ENCODE assay signal across 19 cellular contexts in genomic region chr1:168598963-168599362, GRCh38. TPM values are rescaled to one million over a fixed set of nuclear protein-coding genes. Genes with fewer than 3 reads are reported as not detected.
DNase-seq lines count a peak whose midpoint lies in the region; ATAC-seq and TF ChIP-seq lines count a peak whose summit lies in the region.
"Had no signal": no experiment of that assay in that cellular context is flagged by ENCODE, and none has a peak within 500 bp of the region (broad histone marks: within the 10 kb centered on the region; RNA-seq: fewer than 3 reads in every experiment).

No MANE protein-coding gene starts in this region.

- no peak for TF ChIP-seq POLR2A in gastrocnemius medialis (IDR thresholded peaks at IDR 0.05)

- H3K4me3 ChIP-seq in PC-3 (ENCODE audit: low read length) (no peak overlapping the region), epithelial cell of esophagus (ENCODE audit: low read length) (no peak overlapping the region), gastrocnemius medialis (no peak overlapping the region)
- H3K4me3 ChIP-seq: BLaER1 treated with 17β-estradiol and CSF1 and Interleukin-3, amounts not matched to agents 10 nM and 100 nM; GM12878 had no signal

- no peaks in the 10 kb centered on the region for H3F3A ChIP-seq in PC-3 (ENCODE audit: low read length, unreplicated experiment)

- intact Hi-C loops in PC-3 (cut with micrococcal nuclease): no loop called here
- intact Hi-C loops in gastrocnemius medialis (cut with DNase I; ENCODE audit: low total_unique reads): no loop called here

- no peaks in the 10 kb centered on the region for H4K20me1 ChIP-seq in PC-3 (ENCODE audit: low read length)
- H4K20me1 ChIP-seq: BLaER1 treated with 17β-estradiol and CSF1 and Interleukin-3, amounts not matched to agents 10 nM and 100 nM had no signal

- H2AFZ ChIP-seq in PC-3 (ENCODE audit: low read length): no peak overlapping the region

- H3K27me3 Mint-ChIP-seq in activated naive CD8-positive, alpha-beta T cell treated with anti-CD3 and anti-CD28 coated beads, Interleukin-2, amount 50 U/mL, for 24 hours: no peaks in the 10 kb centered on the region
- no peaks in the 10 kb centered on the region for H3K27me3 Mint-ChIP-seq in activated naive CD8-positive, alpha-beta T cell treated with anti-CD3 and anti-CD28 coated beads for 36 hours

- H3K36me3 Mint-ChIP-seq in activated naive CD8-positive, alpha-beta T cell treated with anti-CD3 and anti-CD28 coated beads, Interleukin-2, amount 50 U/mL, for 24 hours (ENCODE audit: low read depth): no peaks in the 10 kb centered on the region
- no peaks in the 10 kb centered on the region for H3K36me3 Mint-ChIP-seq in activated naive CD8-positive, alpha-beta T cell treated with anti-CD3 and anti-CD28 coated beads for 36 hours
- H3K36me3 Mint-ChIP-seq: CD4-positive, CD25-positive, alpha-beta regulatory T cell had no signal

- CTCF ChIA-PET in PC-3 (lab: Charles Lee): no interaction called here

- H3K27ac ChIP-seq in PC-3 (ENCODE audit: low read length) (no peak overlapping the region), gastrocnemius medialis (no peak overlapping the region)
- H3K27ac ChIP-seq: BLaER1 treated with 17β-estradiol and CSF1 and Interleukin-3, amounts not matched to agents 10 nM and 100 nM had no signal

- no peak overlapping the region for H3K27ac Mint-ChIP-seq in activated naive CD8-positive, alpha-beta T cell treated with anti-CD3 and anti-CD28 coated beads, Interleukin-2, amount 50 U/mL, for 24 hours
- H3K27ac Mint-ChIP-seq in activated naive CD8-positive, alpha-beta T cell treated with anti-CD3 and anti-CD28 coated beads for 36 hours: no peak overlapping the region
- H3K27ac Mint-ChIP-seq: CD4-positive, CD25-positive, alpha-beta regulatory T cell had no signal

- BruUV-seq in PC-3 (replicated peaks; lab: Mats Ljungman, UMichigan): no TSS peak

- no peaks in the 10 kb centered on the region for H3K9me3 Mint-ChIP-seq in activated naive CD8-positive, alpha-beta T cell treated with anti-CD3 and anti-CD28 coated beads, Interleukin-2, amount 50 U/mL, for 24 hours
- H3K9me3 Mint-ChIP-seq in activated naive CD8-positive, alpha-beta T cell treated with anti-CD3 and anti-CD28 coated beads for 36 hours: peaks cover 1% of the 10 kb centered on the region
- H3K9me3 Mint-ChIP-seq: CD4-positive, CD25-positive, alpha-beta regulatory T cell had no signal

- H3K4me1 Mint-ChIP-seq in activated naive CD8-positive, alpha-beta T cell treated with anti-CD3 and anti-CD28 coated beads, Interleukin-2, amount 50 U/mL, for 24 hours: peaks cover 16% of the 10 kb centered on the region
- H3K4me1 Mint-ChIP-seq in activated naive CD8-positive, alpha-beta T cell treated with anti-CD3 and anti-CD28 coated beads for 36 hours: no peaks in the 10 kb centered on the region
- H3K4me1 Mint-ChIP-seq: CD4-positive, CD25-positive, alpha-beta regulatory T cell had no signal

- TF ChIP-seq CTCF in PC-3 (conservative IDR thresholded peaks at IDR 0.05; ENCODE audit: low read depth, low read length): no peak
- no peak for TF ChIP-seq CTCF in epithelial cell of esophagus (IDR thresholded peaks at IDR 0.05; ENCODE audit: insufficient read depth, low read depth, low read length, missing control alignments)
- TF ChIP-seq CTCF in gastrocnemius medialis (IDR thresholded peaks at IDR 0.05 in 4 of 5, conservative IDR thresholded peaks at IDR 0.05 in 1 of 5): no peak

- H3K4me1 ChIP-seq in PC-3 (ENCODE audit: insufficient read depth, low read length) (no peaks in the 10 kb centered on the region), gastrocnemius medialis (peaks cover 3 to 5% of the 10 kb centered on the region in 2 donors)
- H3K4me1 ChIP-seq: BLaER1 treated with 17β-estradiol and CSF1 and Interleukin-3, amounts not matched to agents 10 nM and 100 nM had no signal

- in situ Hi-C loops in gastrocnemius medialis (cut with MboI; ENCODE audit: low sequenced_read_pairs in 4 of 4): no loop called here

- no peaks in the 10 kb centered on the region for H3K79me2 ChIP-seq in PC-3 (ENCODE audit: low read length)

- no peak overlapping the region for H3K9ac ChIP-seq in PC-3 (ENCODE audit: low read length)
- H3K9ac ChIP-seq: BLaER1 treated with 17β-estradiol and CSF1 and Interleukin-3, amounts not matched to agents 10 nM and 100 nM had no signal

- H3K36me3 ChIP-seq in PC-3 (ENCODE audit: low read depth, low read length) (no peaks in the 10 kb centered on the region), gastrocnemius medialis (no peaks in the 10 kb centered on the region)
- H3K36me3 ChIP-seq: BLaER1 treated with 17β-estradiol and CSF1 and Interleukin-3, amounts not matched to agents 10 nM and 100 nM had no signal

- H3K4me2 ChIP-seq in PC-3 (ENCODE audit: low read length): no peak overlapping the region
- H3K4me2 ChIP-seq: BLaER1 treated with 17β-estradiol and CSF1 and Interleukin-3, amounts not matched to agents 10 nM and 100 nM had no signal

- no peak overlapping the region for H3K4me3 Mint-ChIP-seq in activated naive CD8-positive, alpha-beta T cell treated with anti-CD3 and anti-CD28 coated beads, Interleukin-2, amount 50 U/mL, for 24 hours
- H3K4me3 Mint-ChIP-seq in activated naive CD8-positive, alpha-beta T cell treated with anti-CD3 and anti-CD28 coated beads for 36 hours: no peak overlapping the region
- H3K4me3 Mint-ChIP-seq: CD4-positive, CD25-positive, alpha-beta regulatory T cell had no signal

- ATAC-seq in activated naive CD8-positive, alpha-beta T cell treated with anti-CD3 and anti-CD28 coated beads, Interleukin-2, amount 50 U/mL, for 24 hours: peak; percentile 57
- ATAC-seq in PC-3 (no peak), gastrocnemius medialis (no peak)
- ATAC-seq: GM12878, HCT116 had no signal

- no peak for DNase-seq in activated naive CD8-positive, alpha-beta T cell treated with anti-CD3 and anti-CD28 coated beads, Interleukin-2, amount 50 U/mL, for 24 hours
- no peak for DNase-seq in activated naive CD8-positive, alpha-beta T cell treated with anti-CD3 and anti-CD28 coated beads for 36 hours
- DNase-seq in PC-3: peak; percentile 39
- DNase-seq in epithelial cell of esophagus (ENCODE audit: low read depth): peak; percentile 32
- peak; percentile 6 for DNase-seq in renal cortical epithelial cell (ENCODE audit: low read depth)
- DNase-seq in gastrocnemius medialis: no peak
- no peak for DNase-seq in activated naive CD4-positive, alpha-beta T cell treated with Interleukin-2 at 50 U/mL for 16 hours
- DNase-seq in NCI-H128 (lab: John Stamatoyannopoulos, UW; ENCODE audit: unreplicated experiment): no peak
- DNase-seq: 8988T; ACHN; Calu3; CD4-positive, CD25-positive, alpha-beta regulatory T cell; DMS 273 treated with DMSO at 0.1 percent for 48 hours; IMR-90 had no signal

- no peaks in the 10 kb centered on the region for H3K9me3 ChIP-seq in PC-3 (ENCODE audit: low read length)
- no peaks in the 10 kb centered on the region for H3K9me3 ChIP-seq in gastrocnemius medialis

- H3K27me3 ChIP-seq in PC-3 (ENCODE audit: low read length): no peaks in the 10 kb centered on the region
- no peaks in the 10 kb centered on the region for H3K27me3 ChIP-seq in gastrocnemius medialis
- H3K27me3 ChIP-seq: BLaER1 treated with 17β-estradiol and CSF1 and Interleukin-3, amounts not matched to agents 10 nM and 100 nM had no signal

- POLR2A ChIA-PET in PC-3 (lab: Charles Lee; ENCODE audit: unreplicated experiment): no interaction called here

- no peaks in the 10 kb centered on the region for H3K9me2 ChIP-seq in PC-3 (replicated peaks; ENCODE audit: low read length)

RNA-seq across cellular contexts. Expression of gene XCL1, which starts 22.6 kb away (rescaled TPM):
- 10 to 100 TPM; 83.3 to 86.0 TPM for total RNA-seq in activated naive CD8-positive, alpha-beta T cell treated with anti-CD3 and anti-CD28 coated beads for 36 hours
- total RNA-seq in PC-3 (2014; rRNA removed) (not detected in 2 replicates), renal cortical epithelial cell (not detected in 2 replicates), gastrocnemius medialis (not detected)
- total RNA-seq: Calu3; CD4-positive, CD25-positive, alpha-beta regulatory T cell; Daoy; HT-29; IMR-90 had no signal

RNA-seq across cellular contexts. Expression of gene XCL2, which starts 55.2 kb away (rescaled TPM):
- total RNA-seq in activated naive CD8-positive, alpha-beta T cell treated with anti-CD3 and anti-CD28 coated beads for 36 hours: 100 to 1,000 TPM; 136 to 139 TPM
- total RNA-seq in PC-3 (2014; rRNA removed) (not detected in 2 replicates), renal cortical epithelial cell (not detected in 2 replicates), gastrocnemius medialis (1 to 10 TPM in 1 of 4 donors, not detected in 3; 1.5 TPM)
- total RNA-seq: Calu3; CD4-positive, CD25-positive, alpha-beta regulatory T cell; Daoy; HT-29; IMR-90 had no signal

Comparison
In these comparisons a context has a peak if more than half of its experiments do, and no peak if none do; other contexts are left out.
1. DNase-seq: peak in PC-3 (single experiment), epithelial cell of esophagus (single experiment) and renal cortical epithelial cell (single experiment); none in activated naive CD8-positive, alpha-beta T cell treated with anti-CD3 and anti-CD28 coated beads, Interleukin-2, amount 50 U/mL, for 24 hours (single experiment), activated naive CD8-positive, alpha-beta T cell treated with anti-CD3 and anti-CD28 coated beads for 36 hours (single experiment), gastrocnemius medialis (0 of 2), activated naive CD4-positive, alpha-beta T cell treated with Interleukin-2 at 50 U/mL for 16 hours (single experiment) and NCI-H128 (single experiment).
2. RNA of gene XCL1, which starts 22.6 kb away (total RNA-seq): 83.3 to 86.0 TPM in activated naive CD8-positive, alpha-beta T cell treated with anti-CD3 and anti-CD28 coated beads for 36 hours; not detected in gastrocnemius medialis, not detected in PC-3 and not detected in renal cortical epithelial cell; every median in the first group is over 10 times any median in the second.
3. RNA of gene XCL2, which starts 55.2 kb away (total RNA-seq): 136 to 139 TPM in activated naive CD8-positive, alpha-beta T cell treated with anti-CD3 and anti-CD28 coated beads for 36 hours; not detected in PC-3, not detected in renal cortical epithelial cell and 1.5 TPM in gastrocnemius medialis; every median in the first group is over 10 times any median in the second.